In the genomic region with DNA sequence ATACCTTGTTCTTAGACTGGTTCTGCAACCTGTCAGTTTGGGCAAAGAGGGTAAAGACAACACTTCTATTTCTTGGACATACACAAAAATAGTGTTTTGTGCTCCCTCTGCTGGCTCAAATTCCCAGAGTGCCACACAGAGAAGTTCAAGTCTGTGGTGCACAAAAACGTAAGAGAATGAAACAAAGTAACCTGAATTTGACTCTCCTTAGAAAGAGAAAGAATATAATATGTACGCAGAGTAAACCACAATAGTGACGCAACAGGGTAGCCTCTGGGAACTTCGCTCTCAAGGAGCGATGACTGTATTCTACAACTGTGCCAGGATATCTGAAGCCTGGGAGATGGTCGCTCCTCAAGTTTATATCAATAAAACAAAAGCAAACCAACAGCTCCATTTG, we compare ENCODE assay signal across 1 cellular context.
TF ChIP-seq lines count a peak whose summit lies in the region.

No MANE protein-coding gene starts in this region.

TF ChIP-seq in H1, 55 proteins besides CTCF, POLR2A, EP300 and RAD21 (continued from another document):
- no peak for TF ChIP-seq JUND (IDR thresholded peaks at IDR 0.05; ENCODE audit: low read length)
